Comparison of ENCODE assay signal across 1 cellular context in the genomic region with DNA sequence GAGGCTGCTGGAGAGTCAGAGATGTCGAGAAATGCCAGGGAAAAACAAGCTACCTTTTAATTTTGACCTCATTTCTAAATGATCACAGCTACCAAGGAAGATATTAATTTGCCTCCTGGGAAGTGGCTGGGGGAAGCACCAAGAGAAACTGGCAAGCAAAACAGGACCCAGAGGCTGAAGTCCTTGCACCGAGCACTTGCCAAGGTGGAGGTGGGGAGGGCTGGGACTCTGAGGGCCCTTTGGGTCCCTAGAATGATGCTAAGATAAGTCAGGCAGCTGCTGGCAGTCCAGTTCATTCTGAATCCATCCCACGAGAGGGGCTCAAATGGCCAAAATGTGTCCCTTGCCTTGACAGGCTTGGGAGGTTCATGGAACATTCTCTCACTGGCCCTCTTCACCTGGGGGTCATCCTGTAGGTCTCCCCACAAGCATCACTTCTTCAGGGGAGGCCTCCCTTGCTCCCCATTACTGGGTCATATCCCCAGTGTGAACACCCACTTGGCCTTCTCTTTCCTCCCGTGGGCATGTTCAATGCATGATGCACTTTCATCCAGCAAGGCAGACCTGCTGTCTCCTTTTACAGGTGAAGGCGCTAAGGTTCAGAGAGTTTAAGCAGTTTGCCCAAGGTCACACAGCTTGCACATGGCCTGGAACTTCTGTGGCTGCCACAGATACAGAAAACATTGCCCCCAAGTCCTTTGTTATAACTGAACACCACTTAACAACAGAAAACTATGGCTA.
TF ChIP-seq lines count a peak whose summit lies in the region.

No MANE protein-coding gene starts in this region.

TF ChIP-seq in GM23338, 12 proteins besides CTCF, POLR2A, EP300 and RAD21:
- no peak for TF ChIP-seq ZNF114 (CRISPR knock-in tag; IDR thresholded peaks at IDR 0.05)
- no peak for TF ChIP-seq EZH2 (IDR thresholded peaks at IDR 0.05; ENCODE audit: low read depth, unreplicated experiment)
- no peak for TF ChIP-seq NANOG (IDR thresholded peaks at IDR 0.05; ENCODE audit: borderline replicate concordance)
- no peak for TF ChIP-seq EZH2phosphoT487 (IDR thresholded peaks at IDR 0.05; ENCODE audit: unreplicated experiment)
- TF ChIP-seq POLR2AphosphoS5 (IDR thresholded peaks at IDR 0.05; ENCODE audit: low read depth): no peak
- TF ChIP-seq, protein P1, sequence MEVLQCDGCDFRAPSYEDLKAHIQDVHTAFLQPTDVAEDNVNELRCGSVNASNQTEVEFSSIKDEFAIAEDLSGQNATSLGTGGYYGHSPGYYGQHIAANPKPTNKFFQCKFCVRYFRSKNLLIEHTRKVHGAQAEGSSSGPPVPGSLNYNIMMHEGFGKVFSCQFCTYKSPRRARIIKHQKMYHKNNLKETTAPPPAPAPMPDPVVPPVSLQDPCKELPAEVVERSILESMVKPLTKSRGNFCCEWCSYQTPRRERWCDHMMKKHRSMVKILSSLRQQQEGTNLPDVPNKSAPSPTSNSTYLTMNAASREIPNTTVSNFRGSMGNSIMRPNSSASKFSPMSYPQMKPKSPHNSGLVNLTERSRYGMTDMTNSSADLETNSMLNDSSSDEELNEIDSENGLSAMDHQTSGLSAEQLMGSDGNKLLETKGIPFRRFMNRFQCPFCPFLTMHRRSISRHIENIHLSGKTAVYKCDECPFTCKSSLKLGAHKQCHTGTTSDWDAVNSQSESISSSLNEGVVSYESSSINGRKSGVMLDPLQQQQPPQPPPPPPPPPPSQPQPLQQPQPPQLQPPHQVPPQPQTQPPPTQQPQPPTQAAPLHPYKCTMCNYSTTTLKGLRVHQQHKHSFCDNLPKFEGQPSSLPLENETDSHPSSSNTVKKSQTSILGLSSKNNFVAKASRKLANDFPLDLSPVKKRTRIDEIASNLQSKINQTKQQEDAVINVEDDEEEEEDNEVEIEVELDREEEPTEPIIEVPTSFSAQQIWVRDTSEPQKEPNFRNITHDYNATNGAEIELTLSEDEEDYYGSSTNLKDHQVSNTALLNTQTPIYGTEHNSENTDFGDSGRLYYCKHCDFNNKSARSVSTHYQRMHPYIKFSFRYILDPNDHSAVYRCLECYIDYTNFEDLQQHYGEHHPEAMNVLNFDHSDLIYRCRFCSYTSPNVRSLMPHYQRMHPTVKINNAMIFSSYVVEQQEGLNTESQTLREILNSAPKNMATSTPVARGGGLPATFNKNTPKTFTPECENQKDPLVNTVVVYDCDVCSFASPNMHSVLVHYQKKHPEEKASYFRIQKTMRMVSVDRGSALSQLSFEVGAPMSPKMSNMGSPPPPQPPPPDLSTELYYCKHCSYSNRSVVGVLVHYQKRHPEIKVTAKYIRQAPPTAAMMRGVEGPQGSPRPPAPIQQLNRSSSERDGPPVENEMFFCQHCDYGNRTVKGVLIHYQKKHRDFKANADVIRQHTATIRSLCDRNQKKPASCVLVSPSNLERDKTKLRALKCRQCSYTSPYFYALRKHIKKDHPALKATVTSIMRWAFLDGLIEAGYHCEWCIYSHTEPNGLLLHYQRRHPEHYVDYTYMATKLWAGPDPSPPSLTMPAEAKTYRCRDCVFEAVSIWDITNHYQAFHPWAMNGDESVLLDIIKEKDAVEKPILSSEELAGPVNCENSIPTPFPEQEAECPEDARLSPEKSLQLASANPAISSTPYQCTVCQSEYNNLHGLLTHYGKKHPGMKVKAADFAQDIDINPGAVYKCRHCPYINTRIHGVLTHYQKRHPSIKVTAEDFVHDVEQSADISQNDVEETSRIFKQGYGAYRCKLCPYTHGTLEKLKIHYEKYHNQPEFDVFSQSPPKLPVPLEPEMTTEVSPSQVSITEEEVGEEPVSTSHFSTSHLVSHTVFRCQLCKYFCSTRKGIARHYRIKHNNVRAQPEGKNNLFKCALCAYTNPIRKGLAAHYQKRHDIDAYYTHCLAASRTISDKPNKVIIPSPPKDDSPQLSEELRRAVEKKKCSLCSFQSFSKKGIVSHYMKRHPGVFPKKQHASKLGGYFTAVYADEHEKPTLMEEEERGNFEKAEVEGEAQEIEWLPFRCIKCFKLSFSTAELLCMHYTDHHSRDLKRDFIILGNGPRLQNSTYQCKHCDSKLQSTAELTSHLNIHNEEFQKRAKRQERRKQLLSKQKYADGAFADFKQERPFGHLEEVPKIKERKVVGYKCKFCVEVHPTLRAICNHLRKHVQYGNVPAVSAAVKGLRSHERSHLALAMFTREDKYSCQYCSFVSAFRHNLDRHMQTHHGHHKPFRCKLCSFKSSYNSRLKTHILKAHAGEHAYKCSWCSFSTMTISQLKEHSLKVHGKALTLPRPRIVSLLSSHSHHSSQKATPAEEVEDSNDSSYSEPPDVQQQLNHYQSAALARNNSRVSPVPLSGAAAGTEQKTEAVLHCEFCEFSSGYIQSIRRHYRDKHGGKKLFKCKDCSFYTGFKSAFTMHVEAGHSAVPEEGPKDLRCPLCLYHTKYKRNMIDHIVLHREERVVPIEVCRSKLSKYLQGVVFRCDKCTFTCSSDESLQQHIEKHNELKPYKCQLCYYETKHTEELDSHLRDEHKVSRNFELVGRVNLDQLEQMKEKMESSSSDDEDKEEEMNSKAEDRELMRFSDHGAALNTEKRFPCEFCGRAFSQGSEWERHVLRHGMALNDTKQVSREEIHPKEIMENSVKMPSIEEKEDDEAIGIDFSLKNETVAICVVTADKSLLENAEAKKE (CRISPR knock-in tag; IDR thresholded peaks at IDR 0.05): no peak
- TF ChIP-seq, protein P2, sequence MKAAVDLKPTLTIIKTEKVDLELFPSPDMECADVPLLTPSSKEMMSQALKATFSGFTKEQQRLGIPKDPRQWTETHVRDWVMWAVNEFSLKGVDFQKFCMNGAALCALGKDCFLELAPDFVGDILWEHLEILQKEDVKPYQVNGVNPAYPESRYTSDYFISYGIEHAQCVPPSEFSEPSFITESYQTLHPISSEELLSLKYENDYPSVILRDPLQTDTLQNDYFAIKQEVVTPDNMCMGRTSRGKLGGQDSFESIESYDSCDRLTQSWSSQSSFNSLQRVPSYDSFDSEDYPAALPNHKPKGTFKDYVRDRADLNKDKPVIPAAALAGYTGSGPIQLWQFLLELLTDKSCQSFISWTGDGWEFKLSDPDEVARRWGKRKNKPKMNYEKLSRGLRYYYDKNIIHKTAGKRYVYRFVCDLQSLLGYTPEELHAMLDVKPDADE (IDR thresholded peaks at IDR 0.05): no peak
- TF ChIP-seq CREB1 (CRISPR knock-in tag; IDR thresholded peaks at IDR 0.05; ENCODE audit: low read depth): no peak
